ENCODE assay signal across 19 cellular contexts in genomic region chr15:77500986-77501385, GRCh38.
DNase-seq lines count a peak whose midpoint lies in the region; ATAC-seq and TF ChIP-seq lines count a peak whose summit lies in the region.
"Had no signal": no experiment of that assay in that cellular context is flagged by ENCODE, and none has a peak within 500 bp of the region (broad histone marks: within the 10 kb centered on the region; RNA-seq: fewer than 3 reads in every experiment).

No MANE protein-coding gene starts in this region.

- CTCF ChIA-PET in PC-9 (lab: Charles Lee) (no interaction called here), mammary epithelial cell (lab: Charles Lee; ENCODE audit: low non-redundant PET) (no interaction called here)

- H3K4me3 ChIP-seq in BE2C (ENCODE audit: low read depth, low read length) (no peak overlapping the region), PC-9 (no peak overlapping the region), mammary epithelial cell (replicated peaks in 1 of 3; ENCODE audit: insufficient read depth in 1 of 3, low read depth in 2 of 3, low read length in 3 of 3) (no peak overlapping the region)
- H3K4me3 ChIP-seq: left ventricle myocardium inferior had no signal

- DNase-seq in BE2C (peak; percentile 32), PC-9 (peak; percentile 23 to 61), mammary epithelial cell (peak; percentile 69), fibroblast of the conjunctiva (ENCODE audit: low read depth) (peak; percentile 42), posterior cingulate gyrus (no peak), HCEC 1CT (no peak), dedifferentiated amniotic fluid mesenchymal stem cell (ENCODE audit: extremely low spot score) (no peak)
- DNase-seq: ACHN; CD8-positive, alpha-beta T cell; DMS79 treated with DMSO at 0.1 percent for 48 hours; effector CD8-positive, alpha-beta T cell; left ventricle myocardium inferior; NCI-H2029 treated with DMSO at 0.1 percent for 48 hours; NCI-H526 treated with DMSO at 0.1 percent for 48 hours; occipital lobe; stimulated activated CD4-positive, alpha-beta T cell treated with anti-CD3 and anti-CD28 coated beads, Interleukin-2, amount 100 ng/mL, for 24 hours had no signal

- H3K36me3 ChIP-seq in BE2C (no peaks in the 10 kb centered on the region), PC-9 (ENCODE audit: low read depth) (no peaks in the 10 kb centered on the region), mammary epithelial cell (ENCODE audit: insufficient read depth, low read length) (no peaks in the 10 kb centered on the region)
- H3K36me3 ChIP-seq: left ventricle myocardium inferior had no signal

- BruUV-seq in PC-9 (replicated peaks; lab: Mats Ljungman, UMichigan) (no TSS peak), mammary epithelial cell (replicated peaks; lab: Mats Ljungman, UMichigan) (no TSS peak)

- no peak overlapping the region for H3K9ac ChIP-seq in mammary epithelial cell (ENCODE audit: insufficient read depth, low read length)

- ATAC-seq in GM21723 (IDR thresholded peaks at IDR 0.05; ENCODE audit: unreplicated experiment), result no peak
- ATAC-seq: activated naive CD4-positive, alpha-beta T cell treated with anti-CD3 and anti-CD28 coated beads, Interleukin-2, amount 50 U/mL, for 72 hours; CD8-positive, alpha-beta T cell; sciatic nerve had no signal

- H3K4me1 ChIP-seq in BE2C, result peaks cover 24% of the 10 kb centered on the region
- H3K4me1 ChIP-seq in PC-9 (replicated peaks; ENCODE audit: insufficient read depth), result peaks cover 54% of the 10 kb centered on the region
- H3K4me1 ChIP-seq in mammary epithelial cell (ENCODE audit: insufficient read depth, low read length), result peaks cover 45% of the 10 kb centered on the region

- no peak for TF ChIP-seq CTCF in BE2C (IDR thresholded peaks at IDR 0.05; ENCODE audit: low read depth, low read length)
- no peak for TF ChIP-seq CTCF in PC-9 (conservative IDR thresholded peaks at IDR 0.05)
- TF ChIP-seq CTCF in mammary epithelial cell (conservative IDR thresholded peaks at IDR 0.05 in 1 of 2, IDR thresholded peaks at IDR 0.05 in 1 of 2; ENCODE audit: extremely low read depth in 1 of 2, insufficient read depth in 1 of 2, low read depth in 1 of 2, low read length in 2 of 2), result no peak

- H2AFZ ChIP-seq in PC-9 (no peak overlapping the region), mammary epithelial cell (ENCODE audit: low read depth, low read length) (no peak overlapping the region)

- in situ Hi-C loops in mammary epithelial cell (cut with MboI; ENCODE audit: low sequenced_read_pairs in 2 of 2), result no loop called here

- H3F3A ChIP-seq in PC-9 (ENCODE audit: insufficient read depth, low read depth), result peaks cover 12% of the 10 kb centered on the region; the same call in 1 of the 2 replicates

- no peaks in the 10 kb centered on the region for H3K9me3 ChIP-seq in BE2C
- H3K9me3 ChIP-seq in PC-9 (ENCODE audit: insufficient read depth, low read depth), result no peaks in the 10 kb centered on the region
- no peaks in the 10 kb centered on the region for H3K9me3 ChIP-seq in mammary epithelial cell (replicated peaks; ENCODE audit: insufficient read depth, low read length)
- H3K9me3 ChIP-seq: left ventricle myocardium inferior had no signal

- H3K4me2 ChIP-seq in PC-9 (peak overlapping the region; percentile 30; the same call in 1 of the 2 replicates), mammary epithelial cell (ENCODE audit: insufficient read depth, low read depth, low read length) (no peak overlapping the region)

- H3K27ac ChIP-seq in PC-9 (peak overlapping the region; percentile 15), mammary epithelial cell (ENCODE audit: insufficient read depth, low read depth, low read length) (no peak overlapping the region)
- H3K27ac ChIP-seq: left ventricle myocardium inferior had no signal

- POLR2A ChIA-PET in PC-9 (lab: Charles Lee; ENCODE audit: unreplicated experiment), result no interaction called here

- H3K9me2 ChIP-seq in PC-9 (ENCODE audit: insufficient read depth), result no peaks in the 10 kb centered on the region

- H3K79me2 ChIP-seq in PC-9 (ENCODE audit: low read depth) (no peaks in the 10 kb centered on the region), mammary epithelial cell (ENCODE audit: insufficient read depth, low read length) (no peaks in the 10 kb centered on the region)

- H3K27me3 ChIP-seq in BE2C, result no peaks in the 10 kb centered on the region
- H3K27me3 ChIP-seq in PC-9 (ENCODE audit: insufficient read depth, low read depth), result no peaks in the 10 kb centered on the region
- no peaks in the 10 kb centered on the region for H3K27me3 ChIP-seq in mammary epithelial cell (ENCODE audit: insufficient read depth, low read length)

- dilution Hi-C loops in mammary epithelial cell (cut with HindIII; ENCODE audit: low sequenced_read_pairs), result no loop called here

- 87% methylated on average over 2 of the region's 2 CpGs for WGBS in mammary epithelial cell (ENCODE audit: low coverage, missing lambda C conversion rate)

- H4K20me1 ChIP-seq in PC-9 (ENCODE audit: insufficient read depth) (no peaks in the 10 kb centered on the region), mammary epithelial cell (ENCODE audit: insufficient read depth, low read length) (no peaks in the 10 kb centered on the region)

- intact Hi-C loops in PC-9 (cut with micrococcal nuclease; ENCODE audit: unreplicated experiment), result no loop called here
- intact Hi-C loops in mammary epithelial cell (cut with micrococcal nuclease), result no loop called here
- intact Hi-C loops in posterior cingulate gyrus (cut with DNase I), result no loop called here

Comparison
In these comparisons a context has a peak if more than half of its experiments do, and no peak if none do; other contexts are left out.
1. DNase-seq: peak in BE2C (single experiment), PC-9 (2 of 2), mammary epithelial cell (single experiment) and fibroblast of the conjunctiva (single experiment); none in posterior cingulate gyrus (0 of 10), HCEC 1CT (single experiment) and dedifferentiated amniotic fluid mesenchymal stem cell (single experiment).